28 cellular contexts compared by ENCODE assay signal in the genomic region with DNA sequence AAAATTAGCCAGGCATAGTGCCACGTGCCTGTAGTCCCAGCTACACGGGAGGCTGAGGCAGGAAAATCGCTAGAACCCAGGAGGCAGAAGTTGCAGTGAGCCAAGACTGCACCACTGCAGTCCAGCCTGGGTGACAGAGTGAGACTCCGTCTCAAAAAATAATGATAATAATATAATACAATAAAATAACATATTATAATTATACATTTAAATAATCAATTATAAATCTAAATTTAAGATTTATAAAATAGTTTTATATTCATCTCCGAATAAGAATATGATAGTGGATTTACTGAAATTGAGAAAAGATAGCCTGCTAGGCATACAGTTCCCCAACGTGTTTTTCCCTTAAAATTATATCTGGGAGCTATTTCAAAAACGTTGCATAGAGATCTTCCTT.
"Had no signal": no experiment of that assay in that cellular context is flagged by ENCODE, and none has a peak within 500 bp of the region (broad histone marks: within the 10 kb centered on the region; RNA-seq: fewer than 3 reads in every experiment).

No MANE protein-coding gene starts in this region.

- H3K9me3 ChIP-seq: suprapubic skin, testis, thoracic aorta, thyroid gland, tibial artery, tibial nerve, transverse colon, upper lobe of left lung, upper lobe of right lung, uterus, vagina had no signal

- H3K27me3 Mint-ChIP-seq: stimulated activated memory B cell treated with anti-CD40 and anti-IgM and Interleukin-4, amounts not matched to agents 10 μg/mL and 1 μg/mL and 100 μg/mL, for 72 hours; stimulated activated naive B cell treated with anti-CD40 and anti-IgM and Interleukin-4, amounts not matched to agents 10 μg/mL and 1 μg/mL and 100 μg/mL, for 72 hours; stimulated activated naive CD8-positive, alpha-beta T cell treated with anti-CD3 and anti-CD28 coated beads, Interleukin-15, amount 100 ng/mL, for 72 hours; stimulated activated naive CD8-positive, alpha-beta T cell treated with anti-CD3 and anti-CD28 coated beads, Interleukin-15, Interleukin-2, amounts not matched to agents 100 ng/mL and 50 ng/mL, for 24 hours; type B pancreatic cell had no signal

- H3K4me3 Mint-ChIP-seq: stimulated activated effector memory CD8-positive, alpha-beta T cell treated with anti-CD3 and anti-CD28 coated beads, Interleukin-12 subunit alpha, Interleukin-12 subunit beta, amount 100 ng/mL, for 72 hours; stimulated activated memory B cell treated with anti-CD40 and anti-IgM and Interleukin-4, amounts not matched to agents 10 μg/mL and 1 μg/mL and 100 μg/mL, for 72 hours; stimulated activated naive B cell treated with anti-CD40 and anti-IgM and Interleukin-4, amounts not matched to agents 10 μg/mL and 1 μg/mL and 100 μg/mL, for 72 hours; stimulated activated naive CD8-positive, alpha-beta T cell treated with anti-CD3 and anti-CD28 coated beads, Interleukin-15, amount 100 ng/mL, for 72 hours; stimulated activated naive CD8-positive, alpha-beta T cell treated with anti-CD3 and anti-CD28 coated beads, Interleukin-15, Interleukin-2, amounts not matched to agents 100 ng/mL and 50 ng/mL, for 24 hours; type B pancreatic cell had no signal

- H3K27ac Mint-ChIP-seq: stimulated activated effector memory CD8-positive, alpha-beta T cell treated with anti-CD3 and anti-CD28 coated beads, Interleukin-12 subunit alpha, Interleukin-12 subunit beta, amount 100 ng/mL, for 72 hours; stimulated activated memory B cell treated with anti-CD40 and anti-IgM and Interleukin-4, amounts not matched to agents 10 μg/mL and 1 μg/mL and 100 μg/mL, for 72 hours; stimulated activated naive B cell treated with anti-CD40 and anti-IgM and Interleukin-4, amounts not matched to agents 10 μg/mL and 1 μg/mL and 100 μg/mL, for 72 hours; stimulated activated naive CD8-positive, alpha-beta T cell treated with anti-CD3 and anti-CD28 coated beads, Interleukin-15, amount 100 ng/mL, for 72 hours; stimulated activated naive CD8-positive, alpha-beta T cell treated with anti-CD3 and anti-CD28 coated beads, Interleukin-15, Interleukin-2, amounts not matched to agents 100 ng/mL and 50 ng/mL, for 24 hours; type B pancreatic cell had no signal

- H3K27me3 ChIP-seq: stomach, suprapubic skin, testis, thyroid gland, tibial artery, tibial nerve, transverse colon, upper lobe of left lung, upper lobe of right lung, uterus, vagina had no signal

- H3K36me3 Mint-ChIP-seq: stimulated activated effector memory CD8-positive, alpha-beta T cell treated with anti-CD3 and anti-CD28 coated beads, Interleukin-12 subunit alpha, Interleukin-12 subunit beta, amount 100 ng/mL, for 72 hours; stimulated activated memory B cell treated with anti-CD40 and anti-IgM and Interleukin-4, amounts not matched to agents 10 μg/mL and 1 μg/mL and 100 μg/mL, for 72 hours; stimulated activated naive B cell treated with anti-CD40 and anti-IgM and Interleukin-4, amounts not matched to agents 10 μg/mL and 1 μg/mL and 100 μg/mL, for 72 hours; type B pancreatic cell had no signal

- H3K9me3 Mint-ChIP-seq: type B pancreatic cell had no signal

- H3K4me3 ChIP-seq: stomach, suprapubic skin, testis, thoracic aorta, thyroid gland, tibial artery, tibial nerve, transverse colon, upper lobe of left lung, upper lobe of right lung, uterus, vagina had no signal

- H3K4me1 Mint-ChIP-seq: stimulated activated effector memory CD8-positive, alpha-beta T cell treated with anti-CD3 and anti-CD28 coated beads, Interleukin-12 subunit alpha, Interleukin-12 subunit beta, amount 100 ng/mL, for 72 hours; stimulated activated memory B cell treated with anti-CD40 and anti-IgM and Interleukin-4, amounts not matched to agents 10 μg/mL and 1 μg/mL and 100 μg/mL, for 72 hours; stimulated activated naive B cell treated with anti-CD40 and anti-IgM and Interleukin-4, amounts not matched to agents 10 μg/mL and 1 μg/mL and 100 μg/mL, for 72 hours; stimulated activated naive CD8-positive, alpha-beta T cell treated with anti-CD3 and anti-CD28 coated beads, Interleukin-15, amount 100 ng/mL, for 72 hours had no signal

- H3K36me3 ChIP-seq: stomach, suprapubic skin, thoracic aorta, thyroid gland, tibial artery, tibial nerve, transverse colon, upper lobe of left lung, upper lobe of right lung, uterus, vagina had no signal

- ATAC-seq: stimulated activated effector memory CD8-positive, alpha-beta T cell treated with anti-CD3 and anti-CD28 coated beads, Interleukin-12 subunit alpha, Interleukin-12 subunit beta, amount 100 ng/mL, for 72 hours; stimulated activated memory B cell treated with anti-CD40 and anti-IgM and Interleukin-4, amounts not matched to agents 10 μg/mL and 1 μg/mL and 100 μg/mL, for 72 hours; stimulated activated naive B cell treated with anti-CD40 and anti-IgM and Interleukin-4, amounts not matched to agents 10 μg/mL and 1 μg/mL and 100 μg/mL, for 72 hours; stimulated activated naive CD8-positive, alpha-beta T cell treated with anti-CD3 and anti-CD28 coated beads, Interleukin-15, amount 100 ng/mL, for 72 hours; stimulated activated naive CD8-positive, alpha-beta T cell treated with anti-CD3 and anti-CD28 coated beads, Interleukin-15, Interleukin-2, amounts not matched to agents 100 U/mL and 50 U/mL, for 24 hours; upper lobe of right lung had no signal

- H3K4me1 ChIP-seq: stomach, suprapubic skin, testis, thyroid gland, tibial artery, tibial nerve, transverse colon, upper lobe of left lung, upper lobe of right lung, uterus, vagina had no signal

- DNase-seq: stimulated activated CD4-positive, alpha-beta T cell treated with anti-CD3 and anti-CD28 coated beads, Interleukin-2, amount 100 ng/mL, for 48 hours; stimulated activated CD4-positive, alpha-beta T cell treated with anti-CD3 and anti-CD28 coated beads, Interleukin-4, amount 100 ng/mL, for 1 hour; stimulated activated CD4-positive, alpha-beta T cell treated with anti-CD3 and anti-CD28 coated beads, Interleukin-4, amount 100 ng/mL, for 24 hours; stimulated activated CD4-positive, alpha-beta T cell treated with anti-CD3 and anti-CD28 coated beads, Interleukin-4, amount 100 ng/mL, for 4 hours; stimulated activated CD8-positive, alpha-beta memory T cell treated with anti-CD3 and anti-CD28 coated beads, Interleukin-4, amount 100 ng/mL, for 48 hours; stimulated activated naive B cell treated with anti-CD40 and anti-IgM and Interleukin-4, amounts not matched to agents 10 μg/mL and 1 μg/mL and 100 μg/mL, for 72 hours; stimulated activated naive CD4-positive, alpha-beta T cell; stimulated activated naive CD4-positive, alpha-beta T cell treated with Interleukin-2 at 50 U/mL for 16 hours; stimulated activated naive CD8-positive, alpha-beta T cell treated with anti-CD3 and anti-CD28 coated beads, Interleukin-15, amount 100 ng/mL, for 72 hours; stimulated activated naive CD8-positive, alpha-beta T cell treated with anti-CD3 and anti-CD28 coated beads, Interleukin-15, Interleukin-2, amounts not matched to agents 100 U/mL and 50 U/mL, for 24 hours; stomach; substantia nigra; testis; thyroid gland; tibial artery; transverse colon; trophoblast cell; upper lobe of left lung; upper lobe of right lung; uterus had no signal

- H3K27ac ChIP-seq: stomach, suprapubic skin, testis, thoracic aorta, thyroid gland, tibial artery, tibial nerve, transverse colon, upper lobe of left lung, upper lobe of right lung, uterus, vagina had no signal
